ENCODE assay signal across 18 cellular contexts in the genomic region with DNA sequence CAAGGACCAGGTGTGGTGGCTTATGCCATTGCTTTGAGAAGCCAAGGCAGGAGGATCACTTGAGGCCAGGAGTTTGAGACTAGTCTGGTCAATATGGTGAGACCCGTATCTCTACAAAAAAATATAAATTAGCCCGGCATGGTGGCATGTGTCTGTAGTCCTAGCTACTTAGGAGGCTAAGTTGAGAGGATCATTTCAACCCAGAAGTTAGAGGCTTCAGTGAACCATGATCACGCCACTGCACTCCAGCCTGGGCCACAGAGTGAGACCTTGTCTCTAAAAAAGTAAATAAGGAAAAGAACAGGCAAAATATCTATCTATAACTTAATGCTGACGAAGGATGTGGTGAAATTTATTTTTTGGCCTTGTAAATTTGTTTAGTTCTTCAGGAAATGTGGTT.
"Had no signal": no experiment of that assay in that cellular context is flagged by ENCODE, and none has a peak within 500 bp of the region (broad histone marks: within the 10 kb centered on the region; RNA-seq: fewer than 3 reads in every experiment).

No MANE protein-coding gene starts in this region.

- ATAC-seq: sciatic nerve; stimulated activated naive CD8-positive, alpha-beta T cell treated with anti-CD3 and anti-CD28 coated beads, Interleukin-15, Interleukin-2, amounts not matched to agents 100 U/mL and 50 U/mL, for 24 hours had no signal

- H2AFZ ChIP-seq: parathyroid adenoma had no signal

- H3K79me2 ChIP-seq: parathyroid adenoma had no signal

- H3K4me1 Mint-ChIP-seq: brain had no signal

- H3K9ac ChIP-seq: parathyroid adenoma had no signal

- H3K9me3 ChIP-seq: colonic mucosa, esophagus squamous epithelium, tibial nerve, vagina had no signal

- H3K4me3 Mint-ChIP-seq: brain; naive thymus-derived CD8-positive, alpha-beta T cell had no signal

- DNase-seq: activated CD4-positive, alpha-beta T cell treated with anti-CD3 and anti-CD28 coated beads for 48 hours; activated CD4-positive, CD25-positive, alpha-beta regulatory T cell; activated CD8-positive, alpha-beta memory T cell treated with anti-CD3 and anti-CD28 coated beads, Interleukin-2, amount 50 U/mL, for 4 hours; activated gamma-delta T cell; activated T-cell treated with anti-CD3 and anti-CD28 coated beads, Interleukin-2, amount 50 U/mL, for 48 hours; anterior cingulate cortex; central memory CD4-positive, alpha-beta T cell; colonic mucosa; esophagus squamous epithelium; naive thymus-derived CD8-positive, alpha-beta T cell; stimulated activated naive CD8-positive, alpha-beta T cell treated with anti-CD3 and anti-CD28 coated beads, Interleukin-15, Interleukin-2, amounts not matched to agents 100 U/mL and 50 U/mL, for 24 hours; T-helper 1 cell; T-helper 9 cell had no signal

- H3K27me3 Mint-ChIP-seq: brain; naive thymus-derived CD8-positive, alpha-beta T cell had no signal

- H3K4me1 ChIP-seq: colonic mucosa, esophagus squamous epithelium, parathyroid adenoma, tibial nerve, vagina had no signal

- H3K27ac ChIP-seq: colonic mucosa, esophagus squamous epithelium, parathyroid adenoma, tibial nerve, vagina had no signal

- H3K4me3 ChIP-seq: colonic mucosa, esophagus squamous epithelium, tibial nerve, vagina had no signal

- H3K9me3 Mint-ChIP-seq: brain; naive thymus-derived CD8-positive, alpha-beta T cell had no signal

- H3K27me3 ChIP-seq: colonic mucosa, esophagus squamous epithelium, tibial nerve, vagina had no signal
